ENCODE assay signal across 8 cellular contexts in the genomic region with DNA sequence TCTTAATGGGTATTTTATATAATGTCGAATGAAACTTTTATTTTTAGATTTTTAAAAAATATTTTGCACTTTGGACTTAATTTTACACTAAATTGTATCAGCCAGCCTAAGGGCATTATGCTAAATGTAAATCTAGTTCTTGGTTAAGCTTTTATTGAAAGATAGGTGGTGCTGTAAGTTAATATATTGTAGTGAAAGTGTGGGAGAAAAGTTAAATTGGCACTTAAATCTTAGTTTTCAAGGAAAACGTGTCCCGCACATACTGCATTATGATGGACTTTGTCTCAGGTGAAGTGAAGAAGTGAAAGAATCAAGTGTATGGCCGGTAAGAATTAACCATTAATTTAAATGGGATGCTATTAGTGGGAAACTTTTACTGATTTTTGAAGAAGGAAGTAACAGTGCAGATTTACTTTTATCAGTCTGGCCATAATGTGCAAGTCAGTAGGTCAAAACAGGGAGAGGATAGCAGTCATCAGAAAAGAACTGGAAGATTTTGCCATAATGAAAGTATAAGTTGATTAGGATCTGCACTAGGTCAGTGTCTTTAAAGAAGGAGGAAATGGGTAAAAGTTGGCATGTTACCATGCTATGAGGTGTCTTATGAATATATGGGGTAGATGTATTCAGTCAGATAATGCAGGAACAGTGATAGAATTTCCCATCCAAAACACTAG.
DNase-seq lines count a peak whose midpoint lies in the region; ATAC-seq and TF ChIP-seq lines count a peak whose summit lies in the region.

No MANE protein-coding gene starts in this region.

- no peak for TF ChIP-seq POLR2A in body of pancreas (IDR thresholded peaks at IDR 0.05)

- H3K36me3 ChIP-seq in Loucy (ENCODE audit: insufficient read depth, low read length) (peaks cover 6% of the 10 kb centered on the region; the same call in 1 of the 2 replicates), body of pancreas (replicated peaks in 1 of 2; ENCODE audit: insufficient read depth in 1 of 2, low read depth in 2 of 2) (no peaks in the 10 kb centered on the region), mucosa of descending colon (ENCODE audit: low read depth) (no peaks in the 10 kb centered on the region)

- H3K27me3 Mint-ChIP-seq in Calu3 (ENCODE audit: unreplicated experiment) = no peaks in the 10 kb centered on the region

- H3F3A ChIP-seq in Loucy (ENCODE audit: low read depth) = no peaks in the 10 kb centered on the region

- no peak overlapping the region for H3K9ac ChIP-seq in Loucy (ENCODE audit: low read depth, low read length, poor library complexity, severe bottlenecking)

- H3K4me2 ChIP-seq in Loucy (ENCODE audit: low read depth, low read length, poor library complexity, severe bottlenecking) = peak overlapping the region; percentile 47

- H3K9me3 ChIP-seq in Loucy (ENCODE audit: insufficient read depth, low read depth, low read length) (no peaks in the 10 kb centered on the region), body of pancreas (no peaks in the 10 kb centered on the region), mucosa of descending colon (no peaks in the 10 kb centered on the region)

- no peak overlapping the region for H2AFZ ChIP-seq in Loucy (ENCODE audit: low read length)

- peak; percentile 73 for ATAC-seq in body of pancreas
- peak; percentile 55 for ATAC-seq in mucosa of descending colon
- no peak for ATAC-seq in Right ventricle myocardium superior (ENCODE audit: poor library complexity)

- H3K27me3 ChIP-seq in Loucy (ENCODE audit: insufficient read depth, low read length, poor library complexity, severe bottlenecking) = no peaks in the 10 kb centered on the region
- H3K27me3 ChIP-seq in body of pancreas = no peaks in the 10 kb centered on the region

- TF ChIP-seq CTCF in Calu3 (IDR thresholded peaks at IDR 0.05; ENCODE audit: unreplicated experiment) (no peak), Loucy (conservative IDR thresholded peaks at IDR 0.05; ENCODE audit: low read length) (peak; percentile 96), body of pancreas (IDR thresholded peaks at IDR 0.05) (peak; percentile 13 to 81 (median 69)), mucosa of descending colon (IDR thresholded peaks at IDR 0.05) (no peak)

- H3K9me3 Mint-ChIP-seq in Calu3 (ENCODE audit: low read depth, unreplicated experiment) = no peaks in the 10 kb centered on the region

- H3K4me1 ChIP-seq in Loucy (ENCODE audit: insufficient read depth, low read length, poor library complexity, severe bottlenecking) (peaks cover 25% of the 10 kb centered on the region), body of pancreas (peaks cover 24% of the 10 kb centered on the region), mucosa of descending colon (ENCODE audit: low read depth) (no peaks in the 10 kb centered on the region)

- no peaks in the 10 kb centered on the region for H3K79me2 ChIP-seq in Loucy (ENCODE audit: insufficient read depth, low read length)

- TSS peak; percentile 40 for BruUV-seq in Calu3 (replicated peaks; lab: Mats Ljungman, UMichigan)

- H3K36me3 Mint-ChIP-seq in Calu3 (ENCODE audit: insufficient read depth, unreplicated experiment) = peaks cover 13% of the 10 kb centered on the region

- H3K27ac ChIP-seq in body of pancreas (peak overlapping the region in 1 of 4 donors; percentile 42), caudate nucleus (ENCODE audit: low read depth, low read length) (no peak overlapping the region)

- H3K4me3 ChIP-seq in Loucy (ENCODE audit: low read length, poor library complexity, severe bottlenecking) (peak overlapping the region; percentile 2), body of pancreas (no peak overlapping the region), mucosa of descending colon (no peak overlapping the region)

- no peaks in the 10 kb centered on the region for H4K20me1 ChIP-seq in Loucy (ENCODE audit: insufficient read depth, low read length, poor library complexity, severe bottlenecking)

- H3K4me3 Mint-ChIP-seq in Calu3 (ENCODE audit: low read depth, unreplicated experiment) = peak overlapping the region; percentile 57

- DNase-seq in Calu3 = no peak
- no peak for DNase-seq in body of pancreas
- DNase-seq in mucosa of descending colon = no peak
- DNase-seq in Ammon's horn (ENCODE audit: low spot score) = no peak
- no peak for DNase-seq in GF-D8 (lab: John Stamatoyannopoulos, UW)
- no peak for DNase-seq in Right ventricle myocardium superior
- no peak for DNase-seq in caudate nucleus (lab: John Stamatoyannopoulos, UW)

- H3K9me2 ChIP-seq in Loucy (replicated peaks; ENCODE audit: low read depth, low read length) = no peaks in the 10 kb centered on the region

- intact Hi-C loops in Calu3 (cut with micrococcal nuclease; ENCODE audit: unreplicated experiment) = loop anchor here (1.0 to 5.0 kb wide), 4 partner anchors 71 to 414 kb away; no protein-coding TSS in a partner anchor
- intact Hi-C loops in body of pancreas (cut with DNase I) = loop anchor here (10.0 kb wide), 1 partner anchor 407 kb away; no protein-coding TSS in a partner anchor
- intact Hi-C loops in mucosa of descending colon (cut with DNase I, micrococcal nuclease) = loop anchor here (5.0 to 10.0 kb wide), 2 partner anchors 394 to 397 kb away; no protein-coding TSS in a partner anchor
- intact Hi-C loops in Right ventricle myocardium superior (cut with DNase I) = no loop called here

- H3K4me1 Mint-ChIP-seq in Calu3 (ENCODE audit: low read depth, unreplicated experiment) = peaks cover 23% of the 10 kb centered on the region

- peak overlapping the region; percentile 82 for H3K27ac Mint-ChIP-seq in Calu3 (ENCODE audit: unreplicated experiment)

- WGBS in body of pancreas, 2 donors = 9 to 12% methylated on average over 4 of the region's 4 CpGs

- CTCF ChIA-PET in Calu3 (lab: Charles Lee) = interaction anchor here (0.6 to 1.6 kb wide), 4 partner anchors 11 to 393 kb away, joined by 3 to 7 read pairs (median 3); no protein-coding TSS in a partner anchor

Comparison
In these comparisons a context has a peak if more than half of its experiments do, and no peak if none do; other contexts are left out.
1. CTCF ChIP-seq: peak in Loucy (single experiment) and body of pancreas (7 of 7); none in Calu3 (single experiment) and mucosa of descending colon (single experiment).